In genomic region chr4:156638925-156639605, GRCh38 we compare ENCODE assay signal across 14 cellular contexts.
DNase-seq lines count a peak whose midpoint lies in the region; ATAC-seq and TF ChIP-seq lines count a peak whose summit lies in the region.
"Had no signal": no experiment of that assay in that cellular context is flagged by ENCODE, and none has a peak within 500 bp of the region (broad histone marks: within the 10 kb centered on the region; RNA-seq: fewer than 3 reads in every experiment).

No MANE protein-coding gene starts in this region.

- H2AFZ ChIP-seq in GM23338 (no peak overlapping the region), H9 (ENCODE audit: low read length) (no peak overlapping the region)

- DNase-seq in GM23338 (ENCODE audit: low spot score), result no peak
- peak; percentile 31 for DNase-seq in NCI-H226
- DNase-seq in epithelial cell of esophagus (ENCODE audit: low read depth), result peak; percentile 5
- DNase-seq in skeletal muscle cell (ENCODE audit: low read depth), result peak; percentile 42
- DNase-seq in C1 segment of cervical spinal cord (lab: John Stamatoyannopoulos, UW), result no peak
- no peak for DNase-seq in CD8-positive, alpha-beta T cell
- no peak for DNase-seq in H9
- DNase-seq: activated CD8-positive, alpha-beta T cell treated with anti-CD3 and anti-CD28 coated beads for 36 hours; foreskin melanocyte; nephron progenitor cell; OCI-M1; small intestine; tibial artery had no signal

- H3K9ac ChIP-seq in H9 (ENCODE audit: extremely low read depth, insufficient read length, low read length), result no peak overlapping the region

- H3K4me2 ChIP-seq in GM23338 (0 out of 2 replicates have a peak overlapping the region, but pooled peaks have one; percentile 11), H9 (ENCODE audit: insufficient read depth, insufficient read length, low read length) (no peak overlapping the region)

- H3K23me2 ChIP-seq in H9 (ENCODE audit: insufficient read length, low read depth, low read length, poor library complexity, severe bottlenecking), result no peaks in the 10 kb centered on the region

- H3K4ac ChIP-seq in H9 (ENCODE audit: low read depth, low read length), result no peak overlapping the region

- H3K9me3 ChIP-seq in CD8-positive, alpha-beta T cell (ENCODE audit: low read length), result no peaks in the 10 kb centered on the region
- H3K9me3 ChIP-seq in H9 (ENCODE audit: control insufficient read depth, low read depth, low read length), result no peaks in the 10 kb centered on the region
- H3K9me3 ChIP-seq: tibial artery had no signal

- no peaks in the 10 kb centered on the region for H4K20me1 ChIP-seq in GM23338 (replicated peaks; ENCODE audit: insufficient read depth)
- H4K20me1 ChIP-seq in H9 (ENCODE audit: control insufficient read depth, insufficient read depth, insufficient read length), result no peaks in the 10 kb centered on the region

- TF ChIP-seq CTCF in GM23338 (conservative IDR thresholded peaks at IDR 0.05; ENCODE audit: low read depth in 2 of 2), result no peak
- TF ChIP-seq CTCF in epithelial cell of esophagus (IDR thresholded peaks at IDR 0.05; ENCODE audit: insufficient read depth, low read depth, low read length, missing control alignments), result no peak
- TF ChIP-seq CTCF in CD8-positive, alpha-beta T cell (IDR thresholded peaks at IDR 0.05), result no peak
- no peak for TF ChIP-seq CTCF in H9 (conservative IDR thresholded peaks at IDR 0.05)

- no peak overlapping the region for H3K4me3 ChIP-seq in GM23338
- no peak overlapping the region for H3K4me3 ChIP-seq in epithelial cell of esophagus (ENCODE audit: low read length)
- no peak overlapping the region for H3K4me3 ChIP-seq in skeletal muscle cell (ENCODE audit: low read depth, low read length)
- H3K4me3 ChIP-seq in CD8-positive, alpha-beta T cell (ENCODE audit: low read depth, low read length), result no peak overlapping the region
- H3K4me3 ChIP-seq: tibial artery had no signal

- H3K27ac Mint-ChIP-seq in GM23338 (peak overlapping the region; percentile 5; the same call in 1 of the 2 replicates), H9 (peak overlapping the region in 1 of 3 experiments; percentile 31; a peak in 1 of 7 replicates)
- no peak overlapping the region for H3K27ac Mint-ChIP-seq in CD8-positive, alpha-beta T cell
- H3K27ac Mint-ChIP-seq: activated CD8-positive, alpha-beta T cell treated with anti-CD3 and anti-CD28 coated beads for 36 hours; nephron progenitor cell had no signal

- H3K4me1 Mint-ChIP-seq in GM23338 (peaks cover 23% of the 10 kb centered on the region), H9 (peaks cover 10 to 18% of the 10 kb centered on the region in 2 experiments)
- no peaks in the 10 kb centered on the region for H3K4me1 Mint-ChIP-seq in CD8-positive, alpha-beta T cell (ENCODE audit: low read depth)

- no peak overlapping the region for H4K8ac ChIP-seq in H9 (replicated peaks; ENCODE audit: insufficient read length, low read depth, low read length)

- no peak overlapping the region for H2BK120ac ChIP-seq in H9 (ENCODE audit: low read depth, low read length, poor library complexity, severe bottlenecking)

- no peak overlapping the region for H4K91ac ChIP-seq in H9 (ENCODE audit: insufficient read length, low read depth, low read length)

- ATAC-seq in GM23338 (no peak), HG03442 (IDR thresholded peaks at IDR 0.05; ENCODE audit: unreplicated experiment) (no peak)
- ATAC-seq in CD8-positive, alpha-beta T cell, result no peak
- ATAC-seq: activated CD8-positive, alpha-beta T cell treated with anti-CD3 and anti-CD28 coated beads for 36 hours had no signal

- no peaks in the 10 kb centered on the region for H3K27me3 Mint-ChIP-seq in GM23338 (ENCODE audit: insufficient read depth, low read depth, poor library complexity)
- H3K27me3 Mint-ChIP-seq in CD8-positive, alpha-beta T cell (ENCODE audit: low read depth), result no peaks in the 10 kb centered on the region
- no peaks in the 10 kb centered on the region for H3K27me3 Mint-ChIP-seq in H9 (ENCODE audit: low read depth)
- H3K27me3 Mint-ChIP-seq: activated CD8-positive, alpha-beta T cell treated with anti-CD3 and anti-CD28 coated beads for 36 hours had no signal

- H3K79me1 ChIP-seq in H9 (ENCODE audit: insufficient read depth, low read depth, low read length, poor library complexity, severe bottlenecking), result no peaks in the 10 kb centered on the region

- CTCF ChIA-PET in CD8-positive, alpha-beta T cell (lab: Charles Lee), result no interaction called here

- H3K9me3 Mint-ChIP-seq in GM23338 (no peaks in the 10 kb centered on the region), H9 (no peaks in the 10 kb centered on the region)
- peaks cover 9% of the 10 kb centered on the region for H3K9me3 Mint-ChIP-seq in CD8-positive, alpha-beta T cell
- H3K9me3 Mint-ChIP-seq: activated CD8-positive, alpha-beta T cell treated with anti-CD3 and anti-CD28 coated beads for 36 hours; nephron progenitor cell had no signal

- H2BK20ac ChIP-seq in H9 (ENCODE audit: low read depth, low read length, poor library complexity, severe bottlenecking), result no peak overlapping the region

- H3K14ac ChIP-seq in H9 (ENCODE audit: insufficient read depth, low read length), result no peak overlapping the region

- no peaks in the 10 kb centered on the region for H3F3A ChIP-seq in GM23338 (replicated peaks; ENCODE audit: low read depth)

- no peaks in the 10 kb centered on the region for H3K36me3 ChIP-seq in GM23338 (ENCODE audit: insufficient read depth)
- no peaks in the 10 kb centered on the region for H3K36me3 ChIP-seq in CD8-positive, alpha-beta T cell (ENCODE audit: insufficient read depth, low read length)
- H3K36me3 ChIP-seq: tibial artery had no signal

- H2BK5ac ChIP-seq in H9 (ENCODE audit: insufficient read length, low read length), result no peak overlapping the region

- WGBS in H9 (ENCODE audit: extremely low coverage, insufficient read length, low lambda C conversion rate), result no CpG with 5 or more reads among the region's 4 CpGs

- H3K9me2 ChIP-seq in GM23338 (ENCODE audit: insufficient read depth), result no peaks in the 10 kb centered on the region

- H2BK12ac ChIP-seq in H9 (ENCODE audit: insufficient read length, low read depth, low read length), result no peak overlapping the region

- H3K56ac ChIP-seq in H9 (ENCODE audit: insufficient read length, low read depth, low read length), result no peak overlapping the region

- intact Hi-C loops in CD8-positive, alpha-beta T cell (cut with DNase I, micrococcal nuclease), result no loop called here

- H3K4me1 ChIP-seq in GM23338 (ENCODE audit: insufficient read depth), result peaks cover 20% of the 10 kb centered on the region; the same call in 1 of the 2 replicates
- no peaks in the 10 kb centered on the region for H3K4me1 ChIP-seq in CD8-positive, alpha-beta T cell (ENCODE audit: insufficient read depth, low read length)
- H3K4me1 ChIP-seq in H9 (ENCODE audit: insufficient read depth, low read length), result no peaks in the 10 kb centered on the region; the same call in 1 of the 2 replicates

- H3K18ac ChIP-seq in H9 (ENCODE audit: insufficient read length, low read depth, low read length), result no peak overlapping the region

- H4K5ac ChIP-seq in H9 (ENCODE audit: insufficient read length, low read depth, low read length), result no peak overlapping the region

- H3K23ac ChIP-seq in H9 (ENCODE audit: insufficient read length, low read depth, low read length), result no peak overlapping the region

- H2AK5ac ChIP-seq in H9 (ENCODE audit: insufficient read length, low read length), result no peak overlapping the region

- POLR2A ChIA-PET in CD8-positive, alpha-beta T cell (lab: Charles Lee), result no interaction called here

- H3K4me3 Mint-ChIP-seq in GM23338 (no peak overlapping the region), H9 (no peak overlapping the region)
- no peak overlapping the region for H3K4me3 Mint-ChIP-seq in CD8-positive, alpha-beta T cell
- H3K4me3 Mint-ChIP-seq: activated CD8-positive, alpha-beta T cell treated with anti-CD3 and anti-CD28 coated beads for 36 hours; nephron progenitor cell had no signal

- H3T11ph ChIP-seq in H9 (ENCODE audit: low read length), result no peak overlapping the region

- H3K27ac ChIP-seq in GM23338 (ENCODE audit: low read depth), result no peak overlapping the region
- no peak overlapping the region for H3K27ac ChIP-seq in CD8-positive, alpha-beta T cell (ENCODE audit: low read depth, low read length)
- H3K27ac ChIP-seq in H9 (ENCODE audit: insufficient read length, low read depth, low read length), result no peak overlapping the region

- no peaks in the 10 kb centered on the region for H3K36me3 Mint-ChIP-seq in GM23338 (ENCODE audit: low read depth)
- H3K36me3 Mint-ChIP-seq in CD8-positive, alpha-beta T cell, result no peaks in the 10 kb centered on the region
- no peaks in the 10 kb centered on the region for H3K36me3 Mint-ChIP-seq in H9 (ENCODE audit: insufficient read depth in 1 of 3, low read depth in 3 of 3)

- no peak overlapping the region for H2BK15ac ChIP-seq in H9 (ENCODE audit: low read depth, low read length)

- H3K79me2 ChIP-seq in GM23338 (replicated peaks; ENCODE audit: insufficient read depth) (no peaks in the 10 kb centered on the region), H9 (ENCODE audit: insufficient read depth, low read length) (no peaks in the 10 kb centered on the region)

- H3K27me3 ChIP-seq in GM23338 (ENCODE audit: insufficient read depth), result no peaks in the 10 kb centered on the region
- no peaks in the 10 kb centered on the region for H3K27me3 ChIP-seq in CD8-positive, alpha-beta T cell (ENCODE audit: insufficient read depth, low read length)
- no peaks in the 10 kb centered on the region for H3K27me3 ChIP-seq in H9 (ENCODE audit: insufficient read depth, low read length)
- H3K27me3 ChIP-seq: tibial artery had no signal

TF ChIP-seq in GM23338, 12 proteins besides CTCF, POLR2A, EP300 and RAD21 (continues in another document):
- TF ChIP-seq JUNB (IDR thresholded peaks at IDR 0.05; ENCODE audit: unreplicated experiment), result no peak
- no peak for TF ChIP-seq POLR2AphosphoS5 (IDR thresholded peaks at IDR 0.05; ENCODE audit: low read depth)

Comparison
In these comparisons a context has a peak if more than half of its experiments do, and no peak if none do; other contexts are left out.
1. DNase-seq: peak in NCI-H226 (single experiment), epithelial cell of esophagus (single experiment) and skeletal muscle cell (single experiment); none in GM23338 (single experiment), C1 segment of cervical spinal cord (0 of 14), CD8-positive, alpha-beta T cell (0 of 7) and H9 (single experiment).